In the genomic region with DNA sequence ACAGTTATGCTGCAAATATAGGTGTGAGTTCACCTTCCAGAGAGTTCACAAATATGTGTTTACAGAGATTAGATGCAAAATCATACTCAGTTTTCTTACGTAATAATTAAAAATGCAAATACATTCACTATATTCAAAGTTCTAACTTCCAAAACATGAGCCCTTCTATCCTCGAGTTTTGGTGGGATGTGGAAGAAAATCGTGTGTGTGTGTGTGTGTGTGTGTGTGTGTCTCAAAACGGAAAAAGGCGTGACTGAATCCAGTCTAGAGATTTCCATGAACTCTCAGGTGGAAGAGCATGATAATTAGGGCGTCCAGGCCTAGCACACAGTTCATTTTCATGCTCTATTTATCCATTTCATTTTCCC, we compare ENCODE assay signal across 10 cellular contexts. TPM values are rescaled to one million over a fixed set of nuclear protein-coding genes. Genes with fewer than 3 reads are reported as not detected.
A peak's percentile ranks its signal among the peaks of the same experiment; 100 is the strongest.
DNase-seq lines count a peak whose midpoint lies in the region; ATAC-seq and TF ChIP-seq lines count a peak whose summit lies in the region.
"Had no signal": no experiment of that assay in that cellular context is flagged by ENCODE, and none has a peak within 500 bp of the region (broad histone marks: within the 10 kb centered on the region; RNA-seq: fewer than 3 reads in every experiment).

No MANE protein-coding gene starts in this region.

- POLR2A ChIA-PET in activated CD4-positive, alpha-beta T cell treated with anti-CD3 and anti-CD28 coated beads, Interleukin-2, amount 10 ng/mL, durations not matched to agents 7 days and 5 days (lab: Charles Lee): no interaction called here
- POLR2A ChIA-PET in WTC11 (lab: Charles Lee): no interaction called here

- H3K4me1 ChIP-seq in iPS-18a (ENCODE audit: control insufficient read depth, low read depth, low read length): peaks cover 16% of the 10 kb centered on the region

- TF ChIP-seq CTCF in WTC11 (IDR thresholded peaks at IDR 0.05): no peak

- H3K9me3 Mint-ChIP-seq in activated CD4-positive, alpha-beta T cell treated with anti-CD3 and anti-CD28 coated beads, Interleukin-2, amount 10 ng/mL, durations not matched to agents 7 days and 5 days: no peaks in the 10 kb centered on the region
- no peaks in the 10 kb centered on the region for H3K9me3 Mint-ChIP-seq in WTC11

- peak overlapping the region; percentile 68 for H3K4me3 Mint-ChIP-seq in activated CD4-positive, alpha-beta T cell treated with anti-CD3 and anti-CD28 coated beads, Interleukin-2, amount 10 ng/mL, durations not matched to agents 7 days and 5 days
- H3K4me3 Mint-ChIP-seq in WTC11: peak overlapping the region; percentile 95

- no peak for ATAC-seq in WTC11

- peaks cover 36% of the 10 kb centered on the region for H3K27me3 Mint-ChIP-seq in activated CD4-positive, alpha-beta T cell treated with anti-CD3 and anti-CD28 coated beads, Interleukin-2, amount 10 ng/mL, durations not matched to agents 7 days and 5 days
- H3K27me3 Mint-ChIP-seq in WTC11 (ENCODE audit: low read depth): peaks cover 10% of the 10 kb centered on the region

- H3K9me3 ChIP-seq in iPS-18a (ENCODE audit: control insufficient read depth, low read depth, low read length): no peaks in the 10 kb centered on the region

- peaks cover 10% of the 10 kb centered on the region for H3K4me1 Mint-ChIP-seq in activated CD4-positive, alpha-beta T cell treated with anti-CD3 and anti-CD28 coated beads, Interleukin-2, amount 10 ng/mL, durations not matched to agents 7 days and 5 days
- H3K4me1 Mint-ChIP-seq in WTC11: peaks cover 35% of the 10 kb centered on the region

- H3K36me3 ChIP-seq in iPS-18a (ENCODE audit: control insufficient read depth, low read depth, low read length): no peaks in the 10 kb centered on the region

- CTCF ChIA-PET in activated CD4-positive, alpha-beta T cell treated with anti-CD3 and anti-CD28 coated beads, Interleukin-2, amount 10 ng/mL, durations not matched to agents 7 days and 5 days (lab: Charles Lee): no interaction called here
- CTCF ChIA-PET in WTC11 (lab: Charles Lee): interaction anchor here (0.7 to 1.7 kb wide), 3 partner anchors 57 to 907 kb away, joined by 3 to 12 read pairs (median 3); no protein-coding TSS in a partner anchor

- peak overlapping the region; percentile 96 for H3K9ac ChIP-seq in iPS-18a (ENCODE audit: low read length)

- DNase-seq in activated CD4-positive, alpha-beta T cell treated with anti-CD3 and anti-CD28 coated beads, Interleukin-2, amount 10 ng/mL, durations not matched to agents 7 days and 5 days: no peak
- no peak for DNase-seq in activated CD4-positive, alpha-beta T cell treated with anti-CD3 and anti-CD28 coated beads, Interleukin-2, amount 50 U/mL, for 48 hours
- no peak for DNase-seq in WTC11 (ENCODE audit: low spot score)
- DNase-seq in HCEC 1CT: no peak
- DNase-seq in stimulated activated CD4-positive, alpha-beta T cell treated with anti-CD3 and anti-CD28 coated beads, Interleukin-4, amount 100 ng/mL, for 4 hours: no peak
- DNase-seq in GM19240 (ENCODE audit: insufficient read length, low spot score): no peak
- DNase-seq: dermis blood vessel endothelial cell, NCI-H2171 had no signal

- H3K4me3 ChIP-seq in iPS-18a (ENCODE audit: low read length) (peak overlapping the region; percentile 98), skin epidermis (peak overlapping the region in 5 of 7 experiments; percentile 21 to 51 (median 41))

- H3K27ac Mint-ChIP-seq in activated CD4-positive, alpha-beta T cell treated with anti-CD3 and anti-CD28 coated beads, Interleukin-2, amount 10 ng/mL, durations not matched to agents 7 days and 5 days: no peak overlapping the region
- H3K27ac Mint-ChIP-seq in WTC11: peak overlapping the region; percentile 91

- no peaks in the 10 kb centered on the region for H3K36me3 Mint-ChIP-seq in activated CD4-positive, alpha-beta T cell treated with anti-CD3 and anti-CD28 coated beads, Interleukin-2, amount 10 ng/mL, durations not matched to agents 7 days and 5 days (ENCODE audit: low read depth)
- H3K36me3 Mint-ChIP-seq in WTC11: no peaks in the 10 kb centered on the region

- H3K27ac ChIP-seq in iPS-18a (ENCODE audit: low read length) (no peak overlapping the region), skin epidermis (peak overlapping the region in 15 of 21 experiments; percentile 32 to 89 (median 80))

- H3K27me3 ChIP-seq in iPS-18a (ENCODE audit: control insufficient read depth, insufficient read depth, low read length): peaks cover 11% of the 10 kb centered on the region

TF ChIP-seq in WTC11, 78 proteins besides CTCF, POLR2A, EP300 and RAD21:
- no peak for TF ChIP-seq PRRX2 (CRISPR knock-in tag; IDR thresholded peaks at IDR 0.05)
- no peak for TF ChIP-seq TEAD1 (CRISPR knock-in tag; IDR thresholded peaks at IDR 0.05)
- TF ChIP-seq GABPB1 (CRISPR knock-in tag; IDR thresholded peaks at IDR 0.05): no peak
- TF ChIP-seq TEAD4 (CRISPR knock-in tag; IDR thresholded peaks at IDR 0.05): no peak
TF ChIP-seq in WTC11: peak in this region for 0.

RNA-seq across cellular contexts. Expression of gene DSG2, which starts 1.2 kb away (rescaled TPM):
- total RNA-seq in activated CD4-positive, alpha-beta T cell treated with anti-CD3 and anti-CD28 coated beads, Interleukin-2, amount 10 ng/mL, durations not matched to agents 7 days and 5 days: 1 to 10 TPM; 1.3 to 1.6 TPM
- total RNA-seq in WTC11 (2021): 113 to 117 TPM (median 113 TPM) in 3 replicates

RNA-seq across cellular contexts. Expression of gene DSG3, which starts 51.6 kb away (rescaled TPM):
- not detected for total RNA-seq in activated CD4-positive, alpha-beta T cell treated with anti-CD3 and anti-CD28 coated beads, Interleukin-2, amount 10 ng/mL, durations not matched to agents 7 days and 5 days
- 0.04 TPM in 1 of 3 replicates, not detected in the others for total RNA-seq in WTC11 (2021)
- total RNA-seq: dermis blood vessel endothelial cell had no signal

Comparison
In these comparisons a context has a peak if more than half of its experiments do, and no peak if none do; other contexts are left out.
1. RNA of gene DSG2, which starts 1.2 kb away (total RNA-seq): 113 to 117 TPM in WTC11; 1.3 to 1.6 TPM in activated CD4-positive, alpha-beta T cell treated with anti-CD3 and anti-CD28 coated beads, Interleukin-2, amount 10 ng/mL, durations not matched to agents 7 days and 5 days; every median in the first group is over 10 times any median in the second.